ENCODE assay signal across 6 cellular contexts in the genomic region with DNA sequence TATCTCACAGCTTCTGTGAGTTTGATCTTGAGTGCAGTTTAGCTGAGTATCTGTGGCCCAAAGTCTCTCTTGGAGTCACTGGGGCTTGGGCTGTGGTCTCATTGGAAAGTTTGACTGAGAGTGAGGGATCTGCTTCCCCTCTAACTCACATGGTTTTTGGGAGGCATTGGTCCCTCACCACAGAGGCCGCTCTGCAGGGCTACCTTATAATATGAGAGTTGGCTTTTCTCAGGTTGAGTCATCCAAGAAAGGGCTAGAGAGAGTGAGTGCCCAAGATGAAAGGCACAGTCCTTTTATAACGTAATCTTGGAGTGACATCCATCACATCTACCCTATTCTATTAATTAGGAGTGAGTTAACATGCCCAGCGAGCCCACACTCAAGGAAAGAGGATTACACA.
"Had no signal": no experiment of that assay in that cellular context is flagged by ENCODE, and none has a peak within 500 bp of the region (broad histone marks: within the 10 kb centered on the region; RNA-seq: fewer than 3 reads in every experiment).

No MANE protein-coding gene starts in this region.

- H3K4me3 ChIP-seq: GM23338, K562 had no signal

- H3K27ac Mint-ChIP-seq: GM23338, H9 had no signal

- DNase-seq: H9, HCEC 1CT, IMR-90, KG1 had no signal

- ATAC-seq: GM23338, K562 had no signal

- H3K4me3 Mint-ChIP-seq: GM23338, H9 had no signal
